In the genomic region with DNA sequence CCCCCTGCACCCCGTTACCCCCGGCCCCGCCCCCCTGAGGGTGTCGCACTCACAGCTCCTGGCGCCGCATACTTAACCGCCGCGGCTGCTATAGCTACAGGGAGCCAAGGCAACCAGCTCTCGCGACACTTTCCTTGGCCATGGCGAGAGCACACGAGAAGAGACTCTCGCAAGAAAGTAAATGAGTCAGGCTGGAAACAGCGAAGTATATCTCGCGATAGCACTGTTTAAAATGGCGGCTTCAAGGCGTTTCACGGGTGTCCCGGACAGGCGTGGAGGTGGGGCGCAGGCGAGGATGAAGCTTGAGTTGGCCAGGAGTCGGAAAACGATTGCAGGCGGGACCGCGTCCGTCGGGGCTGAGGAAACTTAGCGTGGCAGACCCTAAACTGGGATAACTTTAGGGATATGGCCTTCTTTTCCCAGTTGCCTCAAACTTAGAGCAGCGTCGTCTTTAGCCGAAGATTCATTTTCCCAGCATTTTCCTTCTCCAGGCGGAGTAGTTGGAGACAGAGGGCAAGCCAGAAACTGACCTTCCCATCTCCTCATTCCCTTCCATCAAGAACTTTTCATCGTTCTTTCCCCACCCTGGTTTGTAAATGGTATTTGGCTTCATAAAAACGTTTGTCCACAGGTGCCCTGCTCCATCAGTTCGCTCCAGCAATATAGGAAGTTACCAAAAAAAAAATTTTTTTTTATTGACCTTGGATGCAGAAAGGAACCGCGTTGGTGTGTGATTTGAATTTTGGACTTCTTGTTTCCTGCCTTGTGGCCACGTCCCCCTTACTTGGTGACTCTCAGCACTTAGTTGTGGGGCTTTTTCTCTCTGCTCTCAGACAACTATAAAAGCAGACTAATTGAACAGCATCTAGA, we compare ENCODE assay signal across 1 cellular context.
A peak's percentile ranks its signal among the peaks of the same experiment; 100 is the strongest.
TF ChIP-seq lines count a peak whose summit lies in the region.

No MANE protein-coding gene starts in this region.

TF ChIP-seq in A549, 52 proteins besides CTCF, POLR2A, EP300 and RAD21 (continued from another document):
- TF ChIP-seq, protein P1, sequence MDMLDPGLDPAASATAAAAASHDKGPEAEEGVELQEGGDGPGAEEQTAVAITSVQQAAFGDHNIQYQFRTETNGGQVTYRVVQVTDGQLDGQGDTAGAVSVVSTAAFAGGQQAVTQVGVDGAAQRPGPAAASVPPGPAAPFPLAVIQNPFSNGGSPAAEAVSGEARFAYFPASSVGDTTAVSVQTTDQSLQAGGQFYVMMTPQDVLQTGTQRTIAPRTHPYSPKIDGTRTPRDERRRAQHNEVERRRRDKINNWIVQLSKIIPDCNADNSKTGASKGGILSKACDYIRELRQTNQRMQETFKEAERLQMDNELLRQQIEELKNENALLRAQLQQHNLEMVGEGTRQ (IDR thresholded peaks at IDR 0.05) = no peak
- TF ChIP-seq GATA3 (IDR thresholded peaks at IDR 0.05; ENCODE audit: borderline replicate concordance) = peak; percentile 78
- no peak for TF ChIP-seq NR3C1 (IDR thresholded peaks at IDR 0.05)
- TF ChIP-seq FOSL2 (IDR thresholded peaks at IDR 0.05) = no peak
- peak; percentile 74 for TF ChIP-seq FOSL2 (CRISPR knock-in tag; IDR thresholded peaks at IDR 0.05)
- TF ChIP-seq ZC3H11A (IDR thresholded peaks at IDR 0.05) = no peak
- peak; percentile 79; the same call in 1 of the 2 replicates for TF ChIP-seq PHF8 (IDR thresholded peaks at IDR 0.05; ENCODE audit: borderline replicate concordance, low read depth)
- peak; percentile 91 for TF ChIP-seq KDM5A (IDR thresholded peaks at IDR 0.05)
- peak; percentile 94 for TF ChIP-seq CHD2 (IDR thresholded peaks at IDR 0.05; ENCODE audit: low read length, partially characterized antibody)
- TF ChIP-seq POLR2AphosphoS2 (conservative IDR thresholded peaks at IDR 0.05; ENCODE audit: low read length) = no peak
- TF ChIP-seq, protein P2, sequence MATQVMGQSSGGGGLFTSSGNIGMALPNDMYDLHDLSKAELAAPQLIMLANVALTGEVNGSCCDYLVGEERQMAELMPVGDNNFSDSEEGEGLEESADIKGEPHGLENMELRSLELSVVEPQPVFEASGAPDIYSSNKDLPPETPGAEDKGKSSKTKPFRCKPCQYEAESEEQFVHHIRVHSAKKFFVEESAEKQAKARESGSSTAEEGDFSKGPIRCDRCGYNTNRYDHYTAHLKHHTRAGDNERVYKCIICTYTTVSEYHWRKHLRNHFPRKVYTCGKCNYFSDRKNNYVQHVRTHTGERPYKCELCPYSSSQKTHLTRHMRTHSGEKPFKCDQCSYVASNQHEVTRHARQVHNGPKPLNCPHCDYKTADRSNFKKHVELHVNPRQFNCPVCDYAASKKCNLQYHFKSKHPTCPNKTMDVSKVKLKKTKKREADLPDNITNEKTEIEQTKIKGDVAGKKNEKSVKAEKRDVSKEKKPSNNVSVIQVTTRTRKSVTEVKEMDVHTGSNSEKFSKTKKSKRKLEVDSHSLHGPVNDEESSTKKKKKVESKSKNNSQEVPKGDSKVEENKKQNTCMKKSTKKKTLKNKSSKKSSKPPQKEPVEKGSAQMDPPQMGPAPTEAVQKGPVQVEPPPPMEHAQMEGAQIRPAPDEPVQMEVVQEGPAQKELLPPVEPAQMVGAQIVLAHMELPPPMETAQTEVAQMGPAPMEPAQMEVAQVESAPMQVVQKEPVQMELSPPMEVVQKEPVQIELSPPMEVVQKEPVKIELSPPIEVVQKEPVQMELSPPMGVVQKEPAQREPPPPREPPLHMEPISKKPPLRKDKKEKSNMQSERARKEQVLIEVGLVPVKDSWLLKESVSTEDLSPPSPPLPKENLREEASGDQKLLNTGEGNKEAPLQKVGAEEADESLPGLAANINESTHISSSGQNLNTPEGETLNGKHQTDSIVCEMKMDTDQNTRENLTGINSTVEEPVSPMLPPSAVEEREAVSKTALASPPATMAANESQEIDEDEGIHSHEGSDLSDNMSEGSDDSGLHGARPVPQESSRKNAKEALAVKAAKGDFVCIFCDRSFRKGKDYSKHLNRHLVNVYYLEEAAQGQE (IDR thresholded peaks at IDR 0.05) = peak; percentile 90
- TF ChIP-seq, protein P3, sequence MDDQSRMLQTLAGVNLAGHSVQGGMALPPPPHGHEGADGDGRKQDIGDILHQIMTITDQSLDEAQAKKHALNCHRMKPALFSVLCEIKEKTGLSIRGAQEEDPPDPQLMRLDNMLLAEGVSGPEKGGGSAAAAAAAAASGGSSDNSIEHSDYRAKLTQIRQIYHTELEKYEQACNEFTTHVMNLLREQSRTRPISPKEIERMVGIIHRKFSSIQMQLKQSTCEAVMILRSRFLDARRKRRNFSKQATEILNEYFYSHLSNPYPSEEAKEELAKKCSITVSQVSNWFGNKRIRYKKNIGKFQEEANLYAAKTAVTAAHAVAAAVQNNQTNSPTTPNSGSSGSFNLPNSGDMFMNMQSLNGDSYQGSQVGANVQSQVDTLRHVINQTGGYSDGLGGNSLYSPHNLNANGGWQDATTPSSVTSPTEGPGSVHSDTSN (IDR thresholded peaks at IDR 0.05) = no peak
- TF ChIP-seq, protein P4, sequence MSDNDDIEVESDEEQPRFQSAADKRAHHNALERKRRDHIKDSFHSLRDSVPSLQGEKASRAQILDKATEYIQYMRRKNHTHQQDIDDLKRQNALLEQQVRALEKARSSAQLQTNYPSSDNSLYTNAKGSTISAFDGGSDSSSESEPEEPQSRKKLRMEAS (IDR thresholded peaks at IDR 0.05) = peak; percentile 90
- TF ChIP-seq, protein P5, sequence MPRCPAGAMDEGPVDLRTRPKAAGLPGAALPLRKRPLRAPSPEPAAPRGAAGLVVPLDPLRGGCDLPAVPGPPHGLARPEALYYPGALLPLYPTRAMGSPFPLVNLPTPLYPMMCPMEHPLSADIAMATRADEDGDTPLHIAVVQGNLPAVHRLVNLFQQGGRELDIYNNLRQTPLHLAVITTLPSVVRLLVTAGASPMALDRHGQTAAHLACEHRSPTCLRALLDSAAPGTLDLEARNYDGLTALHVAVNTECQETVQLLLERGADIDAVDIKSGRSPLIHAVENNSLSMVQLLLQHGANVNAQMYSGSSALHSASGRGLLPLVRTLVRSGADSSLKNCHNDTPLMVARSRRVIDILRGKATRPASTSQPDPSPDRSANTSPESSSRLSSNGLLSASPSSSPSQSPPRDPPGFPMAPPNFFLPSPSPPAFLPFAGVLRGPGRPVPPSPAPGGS (IDR thresholded peaks at IDR 0.05) = peak; percentile 63; the same call in 1 of the 3 replicates
